ENCODE assay signal across 1 cellular context in genomic region chr5:177455661-177456590, GRCh38.
TF ChIP-seq lines count a peak whose summit lies in the region.

No MANE protein-coding gene starts in this region.

TF ChIP-seq in HEK293, 187 proteins besides CTCF, POLR2A, EP300 and RAD21 (continued from another document and continues in another):
- no peak; the same call in 1 of the 2 replicates for TF ChIP-seq ELK4 (IDR thresholded peaks at IDR 0.05; ENCODE audit: borderline replicate concordance, low read depth, low read length)
- TF ChIP-seq SP3 (tag by site-specific recombination; IDR thresholded peaks at IDR 0.05) = peak; percentile 55
- TF ChIP-seq, protein P1, sequence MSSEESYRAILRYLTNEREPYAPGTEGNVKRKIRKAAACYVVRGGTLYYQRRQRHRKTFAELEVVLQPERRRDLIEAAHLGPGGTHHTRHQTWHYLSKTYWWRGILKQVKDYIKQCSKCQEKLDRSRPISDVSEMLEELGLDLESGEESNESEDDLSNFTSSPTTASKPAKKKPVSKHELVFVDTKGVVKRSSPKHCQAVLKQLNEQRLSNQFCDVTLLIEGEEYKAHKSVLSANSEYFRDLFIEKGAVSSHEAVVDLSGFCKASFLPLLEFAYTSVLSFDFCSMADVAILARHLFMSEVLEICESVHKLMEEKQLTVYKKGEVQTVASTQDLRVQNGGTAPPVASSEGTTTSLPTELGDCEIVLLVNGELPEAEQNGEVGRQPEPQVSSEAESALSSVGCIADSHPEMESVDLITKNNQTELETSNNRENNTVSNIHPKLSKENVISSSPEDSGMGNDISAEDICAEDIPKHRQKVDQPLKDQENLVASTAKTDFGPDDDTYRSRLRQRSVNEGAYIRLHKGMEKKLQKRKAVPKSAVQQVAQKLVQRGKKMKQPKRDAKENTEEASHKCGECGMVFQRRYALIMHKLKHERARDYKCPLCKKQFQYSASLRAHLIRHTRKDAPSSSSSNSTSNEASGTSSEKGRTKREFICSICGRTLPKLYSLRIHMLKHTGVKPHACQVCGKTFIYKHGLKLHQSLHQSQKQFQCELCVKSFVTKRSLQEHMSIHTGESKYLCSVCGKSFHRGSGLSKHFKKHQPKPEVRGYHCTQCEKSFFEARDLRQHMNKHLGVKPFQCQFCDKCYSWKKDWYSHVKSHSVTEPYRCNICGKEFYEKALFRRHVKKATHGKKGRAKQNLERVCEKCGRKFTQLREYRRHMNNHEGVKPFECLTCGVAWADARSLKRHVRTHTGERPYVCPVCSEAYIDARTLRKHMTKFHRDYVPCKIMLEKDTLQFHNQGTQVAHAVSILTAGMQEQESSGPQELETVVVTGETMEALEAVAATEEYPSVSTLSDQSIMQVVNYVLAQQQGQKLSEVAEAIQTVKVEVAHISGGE (tag by site-specific recombination; conservative IDR thresholded peaks at IDR 0.05; ENCODE audit: low read depth) = peak; percentile 50
- TF ChIP-seq ZNF785 (tag by site-specific recombination; IDR thresholded peaks at IDR 0.05) = no peak
- TF ChIP-seq BCL11A (tag by site-specific recombination; IDR thresholded peaks at IDR 0.05; ENCODE audit: low read depth) = peak; percentile 44; the same call in 1 of the 2 replicates
- TF ChIP-seq, protein P2, sequence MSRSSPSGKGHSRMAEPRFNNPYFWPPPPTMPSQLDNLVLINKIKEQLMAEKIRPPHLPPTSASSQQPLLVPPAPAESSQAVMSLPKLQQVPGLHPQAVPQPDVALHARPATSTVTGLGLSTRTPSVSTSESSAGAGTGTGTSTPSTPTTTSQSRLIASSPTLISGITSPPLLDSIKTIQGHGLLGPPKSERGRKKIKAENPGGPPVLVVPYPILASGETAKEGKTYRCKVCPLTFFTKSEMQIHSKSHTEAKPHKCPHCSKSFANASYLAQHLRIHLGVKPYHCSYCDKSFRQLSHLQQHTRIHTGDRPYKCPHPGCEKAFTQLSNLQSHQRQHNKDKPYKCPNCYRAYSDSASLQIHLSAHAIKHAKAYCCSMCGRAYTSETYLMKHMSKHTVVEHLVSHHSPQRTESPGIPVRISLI (tag by site-specific recombination; IDR thresholded peaks at IDR 0.05) = no peak
- TF ChIP-seq ZNF76 (tag by site-specific recombination; IDR thresholded peaks at IDR 0.05; ENCODE audit: borderline replicate concordance, low read depth) = no peak
- peak; percentile 64; the same call in 1 of the 2 replicates for TF ChIP-seq ZNF837 (tag by site-specific recombination; IDR thresholded peaks at IDR 0.05)
- TF ChIP-seq GLIS1 (tag by site-specific recombination; IDR thresholded peaks at IDR 0.05) = peak; percentile 37
- TF ChIP-seq BCL11B (tag by site-specific recombination; IDR thresholded peaks at IDR 0.05; ENCODE audit: low read depth) = no peak; the same call in none of the 2 replicates
- 0 out of 2 replicates have a peak, but pooled peaks have one; percentile 39 for TF ChIP-seq ZBTB17 (tag by site-specific recombination; IDR thresholded peaks at IDR 0.05)
- peak; percentile 64; the same call in 1 of the 2 replicates for TF ChIP-seq ZNF660 (tag by site-specific recombination; IDR thresholded peaks at IDR 0.05)
- TF ChIP-seq ZNF529 (tag by site-specific recombination; IDR thresholded peaks at IDR 0.05; ENCODE audit: insufficient replicate concordance) = no peak
- TF ChIP-seq, protein P3, sequence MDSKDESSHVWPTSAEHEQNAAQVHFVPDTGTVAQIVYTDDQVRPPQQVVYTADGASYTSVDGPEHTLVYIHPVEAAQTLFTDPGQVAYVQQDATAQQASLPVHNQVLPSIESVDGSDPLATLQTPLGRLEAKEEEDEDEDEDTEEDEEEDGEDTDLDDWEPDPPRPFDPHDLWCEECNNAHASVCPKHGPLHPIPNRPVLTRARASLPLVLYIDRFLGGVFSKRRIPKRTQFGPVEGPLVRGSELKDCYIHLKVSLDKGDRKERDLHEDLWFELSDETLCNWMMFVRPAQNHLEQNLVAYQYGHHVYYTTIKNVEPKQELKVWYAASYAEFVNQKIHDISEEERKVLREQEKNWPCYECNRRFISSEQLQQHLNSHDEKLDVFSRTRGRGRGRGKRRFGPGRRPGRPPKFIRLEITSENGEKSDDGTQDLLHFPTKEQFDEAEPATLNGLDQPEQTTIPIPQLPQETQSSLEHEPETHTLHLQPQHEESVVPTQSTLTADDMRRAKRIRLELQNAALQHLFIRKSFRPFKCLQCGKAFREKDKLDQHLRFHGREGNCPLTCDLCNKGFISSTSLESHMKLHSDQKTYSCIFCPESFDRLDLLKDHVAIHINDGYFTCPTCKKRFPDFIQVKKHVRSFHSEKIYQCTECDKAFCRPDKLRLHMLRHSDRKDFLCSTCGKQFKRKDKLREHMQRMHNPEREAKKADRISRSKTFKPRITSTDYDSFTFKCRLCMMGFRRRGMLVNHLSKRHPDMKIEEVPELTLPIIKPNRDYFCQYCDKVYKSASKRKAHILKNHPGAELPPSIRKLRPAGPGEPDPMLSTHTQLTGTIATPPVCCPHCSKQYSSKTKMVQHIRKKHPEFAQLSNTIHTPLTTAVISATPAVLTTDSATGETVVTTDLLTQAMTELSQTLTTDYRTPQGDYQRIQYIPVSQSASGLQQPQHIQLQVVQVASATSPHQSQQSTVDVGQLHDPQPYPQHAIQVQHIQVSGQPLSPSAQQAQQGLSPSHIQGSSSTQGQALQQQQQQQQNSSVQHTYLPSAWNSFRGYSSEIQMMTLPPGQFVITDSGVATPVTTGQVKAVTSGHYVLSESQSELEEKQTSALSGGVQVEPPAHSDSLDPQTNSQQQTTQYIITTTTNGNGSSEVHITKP (tag by site-specific recombination; IDR thresholded peaks at IDR 0.05) = peak; percentile 88
- TF ChIP-seq SALL2 (tag by site-specific recombination; IDR thresholded peaks at IDR 0.05; ENCODE audit: borderline replicate concordance) = no peak
- TF ChIP-seq ZNF768 (tag by site-specific recombination; IDR thresholded peaks at IDR 0.05) = no peak
- TF ChIP-seq, protein P4, sequence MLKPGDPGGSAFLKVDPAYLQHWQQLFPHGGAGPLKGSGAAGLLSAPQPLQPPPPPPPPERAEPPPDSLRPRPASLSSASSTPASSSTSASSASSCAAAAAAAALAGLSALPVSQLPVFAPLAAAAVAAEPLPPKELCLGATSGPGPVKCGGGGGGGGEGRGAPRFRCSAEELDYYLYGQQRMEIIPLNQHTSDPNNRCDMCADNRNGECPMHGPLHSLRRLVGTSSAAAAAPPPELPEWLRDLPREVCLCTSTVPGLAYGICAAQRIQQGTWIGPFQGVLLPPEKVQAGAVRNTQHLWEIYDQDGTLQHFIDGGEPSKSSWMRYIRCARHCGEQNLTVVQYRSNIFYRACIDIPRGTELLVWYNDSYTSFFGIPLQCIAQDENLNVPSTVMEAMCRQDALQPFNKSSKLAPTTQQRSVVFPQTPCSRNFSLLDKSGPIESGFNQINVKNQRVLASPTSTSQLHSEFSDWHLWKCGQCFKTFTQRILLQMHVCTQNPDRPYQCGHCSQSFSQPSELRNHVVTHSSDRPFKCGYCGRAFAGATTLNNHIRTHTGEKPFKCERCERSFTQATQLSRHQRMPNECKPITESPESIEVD (tag by site-specific recombination; IDR thresholded peaks at IDR 0.05) = no peak
- TF ChIP-seq KLF9 (tag by site-specific recombination; IDR thresholded peaks at IDR 0.05; ENCODE audit: low read depth) = peak; percentile 90
- peak; percentile 88 for TF ChIP-seq KLF8 (tag by site-specific recombination; IDR thresholded peaks at IDR 0.05)
- no peak for TF ChIP-seq ZNF426 (tag by site-specific recombination; IDR thresholded peaks at IDR 0.05)
- no peak for TF ChIP-seq AEBP2 (tag by site-specific recombination; IDR thresholded peaks at IDR 0.05; ENCODE audit: borderline replicate concordance)
- no peak for TF ChIP-seq ZNF214 (tag by site-specific recombination; IDR thresholded peaks at IDR 0.05; ENCODE audit: borderline replicate concordance)
- no peak for TF ChIP-seq ZNF266 (tag by site-specific recombination; IDR thresholded peaks at IDR 0.05; ENCODE audit: low read depth)
- no peak for TF ChIP-seq RBAK (tag by site-specific recombination; IDR thresholded peaks at IDR 0.05)
- TF ChIP-seq KLF1 (tag by site-specific recombination; IDR thresholded peaks at IDR 0.05) = peak; percentile 90
- no peak for TF ChIP-seq MEIS1 (CRISPR knock-in tag; IDR thresholded peaks at IDR 0.05; ENCODE audit: borderline replicate concordance)
- no peak for TF ChIP-seq ZNF157 (tag by site-specific recombination; IDR thresholded peaks at IDR 0.05)
- TF ChIP-seq ZBTB20 (tag by site-specific recombination; IDR thresholded peaks at IDR 0.05) = peak; percentile 85
- no peak for TF ChIP-seq TSHZ1 (tag by site-specific recombination; IDR thresholded peaks at IDR 0.05; ENCODE audit: borderline replicate concordance)
- TF ChIP-seq ZNF670 (tag by site-specific recombination; IDR thresholded peaks at IDR 0.05; ENCODE audit: low read depth) = no peak
- TF ChIP-seq SETDB1 (IDR thresholded peaks at IDR 0.05; ENCODE audit: insufficient read length, low read length) = no peak
- 0 out of 2 replicates have a peak, but pooled peaks have one; percentile 12 for TF ChIP-seq ZNF580 (tag by site-specific recombination; IDR thresholded peaks at IDR 0.05)
- no peak for TF ChIP-seq GLI2 (tag by site-specific recombination; IDR thresholded peaks at IDR 0.05; ENCODE audit: borderline replicate concordance, low read depth)
- no peak for TF ChIP-seq SCRT2 (tag by site-specific recombination; IDR thresholded peaks at IDR 0.05)
- TF ChIP-seq ZNF239 (tag by site-specific recombination; IDR thresholded peaks at IDR 0.05) = no peak
- no peak for TF ChIP-seq ZNF830 (tag by site-specific recombination; IDR thresholded peaks at IDR 0.05; ENCODE audit: low read depth)
- peak; percentile 72; the same call in 1 of the 2 replicates for TF ChIP-seq ZNF561 (tag by site-specific recombination; IDR thresholded peaks at IDR 0.05; ENCODE audit: borderline replicate concordance)
- TF ChIP-seq ZBTB1 (tag by site-specific recombination; IDR thresholded peaks at IDR 0.05) = no peak; the same call in none of the 2 replicates
- TF ChIP-seq ZNF658 (tag by site-specific recombination; IDR thresholded peaks at IDR 0.05) = no peak
- no peak for TF ChIP-seq ZNF26 (tag by site-specific recombination; IDR thresholded peaks at IDR 0.05)
- TF ChIP-seq EGR2 (tag by site-specific recombination; IDR thresholded peaks at IDR 0.05; ENCODE audit: low read depth) = peak; percentile 62
- TF ChIP-seq HOXD13 (CRISPR knock-in tag; IDR thresholded peaks at IDR 0.05; ENCODE audit: borderline replicate concordance) = no peak
- TF ChIP-seq ZNF202 (tag by site-specific recombination; IDR thresholded peaks at IDR 0.05; ENCODE audit: borderline replicate concordance) = no peak
